In the genomic region with DNA sequence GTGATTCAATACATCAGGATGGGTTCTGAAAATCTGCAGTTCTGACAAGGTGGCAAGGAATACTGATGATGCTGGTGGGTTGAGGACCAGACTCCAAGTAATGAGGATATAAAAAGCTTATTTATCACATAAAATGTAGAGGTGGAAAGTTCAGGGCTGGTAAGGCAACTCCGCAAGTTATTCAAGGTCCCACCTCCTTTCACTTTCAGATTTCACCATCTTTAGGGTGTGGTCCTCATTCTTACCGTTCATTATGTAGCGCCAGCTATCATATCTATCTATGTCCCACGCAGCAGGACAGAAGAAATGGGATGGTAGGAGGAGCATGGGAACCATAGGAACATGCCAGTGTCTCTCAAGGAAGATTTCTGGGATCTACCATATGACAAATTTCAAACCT, we compare ENCODE assay signal across 29 cellular contexts.
"Had no signal": no experiment of that assay in that cellular context is flagged by ENCODE, and none has a peak within 500 bp of the region (broad histone marks: within the 10 kb centered on the region; RNA-seq: fewer than 3 reads in every experiment).

No MANE protein-coding gene starts in this region.

- H3K27ac Mint-ChIP-seq: activated CD4-positive, alpha-beta T cell treated with anti-CD3 and anti-CD28 coated beads, Interleukin-2, amount 10 ng/mL, durations not matched to agents 24 days and 14 days; activated naive CD4-positive, alpha-beta T cell treated with anti-CD3 and anti-CD28 coated beads, Interleukin-2, amount 10 ng/mL, durations not matched to agents 7 days and 5 days; activated naive CD8-positive, alpha-beta T cell treated with anti-CD3 and anti-CD28 coated beads, Interleukin-2, amount 10 ng/mL, durations not matched to agents 7 days and 5 days; brain; endodermal cell; immature natural killer cell; memory B cell; neural progenitor cell; stimulated activated naive B cell treated with anti-CD40 and anti-IgM and Interleukin-4, amounts not matched to agents 10 μg/mL and 1 μg/mL and 100 μg/mL, for 72 hours; T-cell had no signal

- H3K27me3 Mint-ChIP-seq: activated CD4-positive, alpha-beta T cell treated with anti-CD3 and anti-CD28 coated beads, Interleukin-2, amount 10 ng/mL, durations not matched to agents 24 days and 14 days; activated naive CD4-positive, alpha-beta T cell treated with anti-CD3 and anti-CD28 coated beads, Interleukin-2, amount 10 ng/mL, durations not matched to agents 7 days and 5 days; activated naive CD8-positive, alpha-beta T cell treated with anti-CD3 and anti-CD28 coated beads, Interleukin-2, amount 10 ng/mL, durations not matched to agents 7 days and 5 days; memory B cell; naive thymus-derived CD4-positive, alpha-beta T cell; stimulated activated naive B cell treated with anti-CD40 and anti-IgM and Interleukin-4, amounts not matched to agents 10 μg/mL and 1 μg/mL and 100 μg/mL, for 72 hours; T-cell had no signal

- ATAC-seq: esophagus mucosa; heart left ventricle; naive thymus-derived CD4-positive, alpha-beta T cell; stimulated activated naive B cell treated with anti-CD40 and anti-IgM and Interleukin-4, amounts not matched to agents 10 μg/mL and 1 μg/mL and 100 μg/mL, for 72 hours; T-cell had no signal

- H3K4me1 ChIP-seq: ascending aorta, parathyroid adenoma had no signal

- H3K4me3 Mint-ChIP-seq: activated CD4-positive, alpha-beta T cell treated with anti-CD3 and anti-CD28 coated beads, Interleukin-2, amount 10 ng/mL, durations not matched to agents 24 days and 14 days; activated naive CD4-positive, alpha-beta T cell treated with anti-CD3 and anti-CD28 coated beads, Interleukin-2, amount 10 ng/mL, durations not matched to agents 7 days and 5 days; activated naive CD8-positive, alpha-beta T cell treated with anti-CD3 and anti-CD28 coated beads, Interleukin-2, amount 10 ng/mL, durations not matched to agents 7 days and 5 days; activated T-helper 1 cell treated with anti-CD3 and anti-CD28 coated beads, Interleukin-12 subunit alpha, Interleukin-12 subunit beta, Interleukin-2, Interleukin-4 antibody, amounts not matched to agents 30 ng/mL and 10 ng/mL and 1 ng/mL, durations not matched to agents 14 hours and 24 hours and 36 hours; brain; endodermal cell; memory B cell; neural progenitor cell; stimulated activated naive B cell treated with anti-CD40 and anti-IgM and Interleukin-4, amounts not matched to agents 10 μg/mL and 1 μg/mL and 100 μg/mL, for 72 hours; T-cell had no signal

- H3K9ac ChIP-seq: neural progenitor cell, parathyroid adenoma had no signal

- H3K27me3 ChIP-seq: ascending aorta, heart left ventricle, neural progenitor cell, right atrium auricular region, stomach, thyroid gland had no signal

- H3K4me1 Mint-ChIP-seq: immature natural killer cell; stimulated activated naive B cell treated with anti-CD40 and anti-IgM and Interleukin-4, amounts not matched to agents 10 μg/mL and 1 μg/mL and 100 μg/mL, for 72 hours had no signal

- H3K36me3 Mint-ChIP-seq: brain, neural progenitor cell had no signal

- H3K4me3 ChIP-seq: ascending aorta, heart left ventricle, neural progenitor cell, right atrium auricular region, stomach, thyroid gland had no signal

- H3K9me3 Mint-ChIP-seq: activated naive CD8-positive, alpha-beta T cell treated with anti-CD3 and anti-CD28 coated beads, Interleukin-2, amount 10 ng/mL, durations not matched to agents 7 days and 5 days; brain; endodermal cell; immature natural killer cell; memory B cell; neural progenitor cell; stimulated activated naive B cell treated with anti-CD40 and anti-IgM and Interleukin-4, amounts not matched to agents 10 μg/mL and 1 μg/mL and 100 μg/mL, for 72 hours had no signal

- H3K36me3 ChIP-seq: ascending aorta, heart left ventricle, neural progenitor cell, right atrium auricular region, stomach, thyroid gland had no signal

- H3K4me2 ChIP-seq: neural progenitor cell had no signal

- H3K79me2 ChIP-seq: parathyroid adenoma had no signal

- H3K9me3 ChIP-seq: ascending aorta, heart left ventricle, right atrium auricular region, stomach, thyroid gland had no signal

- H3K27ac ChIP-seq: ascending aorta, heart left ventricle, neural progenitor cell, parathyroid adenoma, right atrium auricular region, stomach, thyroid gland had no signal

- H2AFZ ChIP-seq: neural progenitor cell, parathyroid adenoma had no signal

- DNase-seq: activated CD4-positive, alpha-beta T cell treated with anti-CD3 and anti-CD28 coated beads, Interleukin-2, amount 10 ng/mL, durations not matched to agents 24 days and 14 days; activated CD4-positive, CD25-positive, alpha-beta regulatory T cell treated with anti-CD3 and anti-CD28 coated beads, Interleukin-2, amount 50 U/mL, for 72 hours; activated gamma-delta T cell; activated naive CD4-positive, alpha-beta T cell treated with anti-CD3 and anti-CD28 coated beads, Interleukin-2, amount 10 ng/mL, durations not matched to agents 7 days and 5 days; activated naive CD8-positive, alpha-beta T cell treated with anti-CD3 and anti-CD28 coated beads, Interleukin-2, amount 10 ng/mL, durations not matched to agents 7 days and 5 days; activated T-cell treated with anti-CD3 and anti-CD28 coated beads, Interleukin-2, amount 50 U/mL, for 1 hour; endodermal cell; foreskin fibroblast; heart left ventricle; hypothalamus; immature natural killer cell; midbrain; naive thymus-derived CD4-positive, alpha-beta T cell; occipital lobe; stimulated activated CD4-positive, alpha-beta T cell treated with anti-CD3 and anti-CD28 coated beads, Interleukin-15, amount 100 ng/mL, for 24 hours; stimulated activated CD4-positive, alpha-beta T cell treated with anti-CD3 and anti-CD28 coated beads, Interleukin-2, amount 100 ng/mL, for 24 hours; stimulated activated naive B cell treated with anti-CD40 and anti-IgM and Interleukin-4, amounts not matched to agents 10 μg/mL and 1 μg/mL and 100 μg/mL, for 72 hours; stomach; T-cell; T-helper 9 cell; thyroid gland had no signal
